ENCODE assay signal across 18 cellular contexts in the genomic region with DNA sequence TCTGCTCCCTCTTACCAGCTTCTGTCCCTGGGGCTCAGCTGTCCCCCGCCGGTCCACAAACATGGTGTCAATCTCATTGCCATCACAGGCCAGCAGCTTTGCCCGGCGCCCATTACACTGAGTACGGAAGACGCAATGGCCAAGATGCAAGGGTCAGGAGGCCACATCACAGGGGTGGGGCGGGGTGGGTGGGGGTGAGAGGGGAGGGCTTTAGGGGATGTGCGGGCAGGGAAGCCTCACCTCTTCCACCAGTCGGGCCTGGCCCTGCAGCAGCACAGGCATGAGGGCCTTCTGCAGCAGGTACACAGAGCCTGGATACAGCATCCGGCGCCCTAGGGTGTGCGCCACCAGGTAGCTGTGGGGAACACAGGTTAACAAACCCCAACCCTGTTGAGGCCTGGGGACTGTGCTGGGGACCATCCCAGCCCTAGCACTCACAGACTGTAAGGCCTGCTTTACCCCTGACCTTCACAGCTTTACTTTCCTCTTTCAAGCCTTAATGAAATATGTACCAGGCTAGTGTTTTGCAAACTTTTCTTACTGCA. TPM values are rescaled to one million over a fixed set of nuclear protein-coding genes. Genes with fewer than 3 reads are reported as not detected.
DNase-seq lines count a peak whose midpoint lies in the region; FAIRE-seq and TF ChIP-seq lines count a peak whose summit lies in the region.
"Had no signal": no experiment of that assay in that cellular context is flagged by ENCODE, and none has a peak within 500 bp of the region (broad histone marks: within the 10 kb centered on the region; RNA-seq: fewer than 3 reads in every experiment).

No MANE protein-coding gene starts in this region.

- H3K4me1 ChIP-seq in CD8-positive, alpha-beta memory T cell (ENCODE audit: insufficient read depth, low read length): peaks cover 9% of the 10 kb centered on the region
- peaks cover 34% of the 10 kb centered on the region for H3K4me1 ChIP-seq in Caco-2
- H3K4me1 ChIP-seq in endodermal cell (ENCODE audit: control insufficient read depth, insufficient read depth, low read length): peaks cover 13% of the 10 kb centered on the region
- no peaks in the 10 kb centered on the region for H3K4me1 ChIP-seq in kidney (ENCODE audit: control insufficient read depth in 1 of 2, insufficient read depth in 1 of 2, low read depth in 1 of 2, low read length in 2 of 2)
- H3K4me1 ChIP-seq: BE2C, HAP-1 had no signal

- FAIRE-seq in kidney (lab: Jason Lieb, UNC): no peak
- FAIRE-seq: A204.1, G401.6, GM12891, GM19239 had no signal

- H3K4me3 ChIP-seq in CD8-positive, alpha-beta memory T cell (ENCODE audit: low read length): no peak overlapping the region
- no peak overlapping the region for H3K4me3 ChIP-seq in Caco-2 (ENCODE audit: low read depth, low read length)
- H3K4me3 ChIP-seq in endodermal cell (ENCODE audit: low read length): no peak overlapping the region
- H3K4me3 ChIP-seq in kidney (ENCODE audit: low read length in 2 of 2): no peak overlapping the region
- H3K4me3 ChIP-seq: GM23248, HAP-1 had no signal

- DNase-seq in CD8-positive, alpha-beta memory T cell: no peak
- DNase-seq in Caco-2: no peak
- DNase-seq in endodermal cell: no peak
- DNase-seq in progenitor cell of endocrine pancreas (ENCODE audit: low spot score, unreplicated experiment): no peak
- DNase-seq in CD14-positive monocyte (ENCODE audit: low spot score): no peak
- no peak for DNase-seq in kidney
- DNase-seq: ACHN; BE2C; C1 segment of cervical spinal cord; CD4-positive, alpha-beta T cell; GM23248 had no signal

- POLR2A ChIA-PET in CD8-positive, alpha-beta memory T cell (lab: Charles Lee): no interaction called here
- POLR2A ChIA-PET in Caco-2 (lab: Charles Lee): interaction anchor here (1.1 to 2.0 kb wide), 5 partner anchors 11 to 136 kb away, joined by 3 to 9 read pairs (median 4); partner anchors contain the start of genes ABHD16A, C6orf47, HSPA1A and HSPA1B

- H3K36me3 Mint-ChIP-seq in CD8-positive, alpha-beta memory T cell: peaks cover 0 to 91% (median 7%) of the 10 kb centered on the region in 3 donors
- H3K36me3 Mint-ChIP-seq in Caco-2 (ENCODE audit: insufficient read depth, unreplicated experiment): peaks cover 58% of the 10 kb centered on the region
- H3K36me3 Mint-ChIP-seq in endodermal cell (ENCODE audit: low read depth): peaks cover 68% of the 10 kb centered on the region
- H3K36me3 Mint-ChIP-seq in progenitor cell of endocrine pancreas (ENCODE audit: insufficient read depth): peaks cover 22% of the 10 kb centered on the region
- H3K36me3 Mint-ChIP-seq in CD14-positive monocyte: peaks cover 82 to 94% of the 10 kb centered on the region in 2 donors

- no peaks in the 10 kb centered on the region for H3K27me3 Mint-ChIP-seq in CD8-positive, alpha-beta memory T cell
- H3K27me3 Mint-ChIP-seq in Caco-2 (ENCODE audit: insufficient read depth, unreplicated experiment) (no peaks in the 10 kb centered on the region), endodermal cell (ENCODE audit: insufficient read depth) (no peaks in the 10 kb centered on the region), progenitor cell of endocrine pancreas (no peaks in the 10 kb centered on the region), CD14-positive monocyte (ENCODE audit: low read depth in 3 of 3) (peaks cover 0 to 5% (median 1%) of the 10 kb centered on the region in 3 donors)
- H3K27me3 Mint-ChIP-seq: CD4-positive, alpha-beta T cell had no signal

- WGBS in endodermal cell (ENCODE audit: insufficient coverage in 1 of 2, insufficient read length in 1 of 2), 2 experiments: 97 to 100% methylated on average over 4 to 12 of the region's 12 CpGs

- CTCF ChIA-PET in CD8-positive, alpha-beta memory T cell (lab: Charles Lee): no interaction called here
- CTCF ChIA-PET in Caco-2 (lab: Charles Lee): interaction anchor here (0.6 kb wide), 1 partner anchor 9 kb away, joined by 3 read pairs; no protein-coding TSS in a partner anchor

- no peaks in the 10 kb centered on the region for H3K27me3 ChIP-seq in CD8-positive, alpha-beta memory T cell (ENCODE audit: insufficient read depth, low read length, poor library complexity, severe bottlenecking)
- H3K27me3 ChIP-seq in Caco-2 (replicated peaks; ENCODE audit: control insufficient read depth, insufficient read depth, low read length): no peaks in the 10 kb centered on the region
- no peaks in the 10 kb centered on the region for H3K27me3 ChIP-seq in endodermal cell (ENCODE audit: control insufficient read depth, insufficient read depth, low read length, poor library complexity, severe bottlenecking)
- H3K27me3 ChIP-seq: BE2C had no signal

- H3K9ac ChIP-seq in endodermal cell (ENCODE audit: extremely low read depth, low read length, poor library complexity, severe bottlenecking) (no peak overlapping the region), kidney (ENCODE audit: low read length in 2 of 2) (no peak overlapping the region)
- H3K9ac ChIP-seq: GM23248 had no signal

- H3K9me3 Mint-ChIP-seq in CD8-positive, alpha-beta memory T cell: no peaks in the 10 kb centered on the region
- no peaks in the 10 kb centered on the region for H3K9me3 Mint-ChIP-seq in Caco-2 (ENCODE audit: unreplicated experiment)
- no peaks in the 10 kb centered on the region for H3K9me3 Mint-ChIP-seq in endodermal cell
- no peaks in the 10 kb centered on the region for H3K9me3 Mint-ChIP-seq in progenitor cell of endocrine pancreas (ENCODE audit: low read depth)
- no peaks in the 10 kb centered on the region for H3K9me3 Mint-ChIP-seq in CD14-positive monocyte
- H3K9me3 Mint-ChIP-seq: CD4-positive, alpha-beta T cell had no signal

- intact Hi-C loops in Caco-2 (cut with micrococcal nuclease; ENCODE audit: unreplicated experiment): no loop called here
- intact Hi-C loops in CD14-positive monocyte (cut with micrococcal nuclease): no loop called here
- intact Hi-C loops in kidney (cut with DNase I): no loop called here

- H3K36me3 ChIP-seq in CD8-positive, alpha-beta memory T cell (ENCODE audit: insufficient read depth, low read length): peaks cover 70% of the 10 kb centered on the region
- peaks cover 6% of the 10 kb centered on the region for H3K36me3 ChIP-seq in Caco-2 (ENCODE audit: control insufficient read depth, insufficient read depth, low read length)
- peaks cover 74% of the 10 kb centered on the region for H3K36me3 ChIP-seq in endodermal cell (ENCODE audit: control insufficient read depth, insufficient read depth, low read length)
- H3K36me3 ChIP-seq in kidney (ENCODE audit: control insufficient read depth in 1 of 2, insufficient read depth in 2 of 2, low read length in 2 of 2): peaks cover 46 to 51% of the 10 kb centered on the region in 2 donors
- H3K36me3 ChIP-seq: BE2C had no signal

- no TSS peak for BruUV-seq in Caco-2 (replicated peaks; lab: Mats Ljungman, UMichigan)

- TF ChIP-seq CTCF in Caco-2 (IDR thresholded peaks at IDR 0.05; ENCODE audit: insufficient read depth in 1 of 2, low read depth in 1 of 2, low read length in 1 of 2, severe bottlenecking in 1 of 2, unreplicated experiment in 1 of 2) (no peak), endodermal cell (conservative IDR thresholded peaks at IDR 0.05) (no peak), progenitor cell of endocrine pancreas (IDR thresholded peaks at IDR 0.05; ENCODE audit: unreplicated experiment) (no peak), CD14-positive monocyte (IDR thresholded peaks at IDR 0.05) (no peak), kidney (IDR thresholded peaks at IDR 0.05; ENCODE audit: borderline replicate concordance, extremely low read depth, insufficient read depth) (no peak)

- H3K4me1 Mint-ChIP-seq in CD8-positive, alpha-beta memory T cell: no peaks in the 10 kb centered on the region
- H3K4me1 Mint-ChIP-seq in Caco-2 (ENCODE audit: low read depth, unreplicated experiment) (peaks cover 27% of the 10 kb centered on the region), endodermal cell (peaks cover 15% of the 10 kb centered on the region), progenitor cell of endocrine pancreas (ENCODE audit: low read depth) (peaks cover 11% of the 10 kb centered on the region), CD14-positive monocyte (peaks cover 14% of the 10 kb centered on the region)

- no peak overlapping the region for H3K4me3 Mint-ChIP-seq in CD8-positive, alpha-beta memory T cell
- H3K4me3 Mint-ChIP-seq in Caco-2 (ENCODE audit: unreplicated experiment): peak overlapping the region; percentile 74
- H3K4me3 Mint-ChIP-seq in endodermal cell: no peak overlapping the region
- H3K4me3 Mint-ChIP-seq in progenitor cell of endocrine pancreas (ENCODE audit: low read depth): no peak overlapping the region
- no peak overlapping the region for H3K4me3 Mint-ChIP-seq in CD14-positive monocyte
- H3K4me3 Mint-ChIP-seq: CD4-positive, alpha-beta T cell had no signal

- peak overlapping the region in 2 of 8 donors; percentile 22 to 35 for H3K27ac Mint-ChIP-seq in CD8-positive, alpha-beta memory T cell
- H3K27ac Mint-ChIP-seq in Caco-2 (ENCODE audit: unreplicated experiment) (peak overlapping the region; percentile 94), endodermal cell (peak overlapping the region; percentile 55), progenitor cell of endocrine pancreas (peak overlapping the region; percentile 67), CD14-positive monocyte (peak overlapping the region in 2 of 7 donors; percentile 46 to 63)
- H3K27ac Mint-ChIP-seq: CD4-positive, alpha-beta T cell had no signal

- H3K9me3 ChIP-seq in CD8-positive, alpha-beta memory T cell (ENCODE audit: low read length): no peaks in the 10 kb centered on the region
- H3K9me3 ChIP-seq in Caco-2 (no peaks in the 10 kb centered on the region), endodermal cell (ENCODE audit: control insufficient read depth, low read length) (no peaks in the 10 kb centered on the region), kidney (ENCODE audit: control insufficient read depth in 1 of 2, low read length in 2 of 2) (no peaks in the 10 kb centered on the region)
- H3K9me3 ChIP-seq: BE2C, HAP-1 had no signal

- H3K27ac ChIP-seq in CD8-positive, alpha-beta memory T cell (ENCODE audit: low read depth, low read length): peak overlapping the region; percentile 68
- H3K27ac ChIP-seq in endodermal cell (ENCODE audit: low read depth, low read length) (no peak overlapping the region), kidney (ENCODE audit: low read depth in 2 of 2, low read length in 2 of 2) (no peak overlapping the region)
- H3K27ac ChIP-seq: GM23248 had no signal

RNA-seq across cellular contexts. Expression of gene LY6G5C, which starts 10.8 kb away (rescaled TPM):
- 1 to 10 TPM; 3.5 to 4.5 TPM for total RNA-seq in CD8-positive, alpha-beta memory T cell
- 10.3 TPM for polyA plus RNA-seq in CD8-positive, alpha-beta memory T cell
- total RNA-seq in Caco-2 (2022) (2.0 and 2.9 TPM in 2 replicates), endodermal cell (1 to 10 TPM in 1 of 2 donors, under 1 TPM in 1; 0.93 to 2.0 TPM), progenitor cell of endocrine pancreas (4.4 and 6.5 TPM in 2 replicates), kidney (2.5 TPM)
- 1.7 TPM for polyA plus RNA-seq in endodermal cell (2013, experiment 1 of 2)
- 2.4 TPM for polyA plus RNA-seq in endodermal cell (2013, experiment 2 of 2)
- polyA plus RNA-seq in CD14-positive monocyte (1 to 10 TPM; 4.8 to 5.8 TPM), kidney (ENCODE audit: insufficient read depth, low read depth, low replicate concordance) (4.6 TPM)
- total RNA-seq: H4 had no signal

RNA-seq across cellular contexts. Expression of gene ABHD16A, which starts 11.5 kb away (rescaled TPM):
- 10 to 100 TPM; 37.0 to 41.0 TPM for total RNA-seq in CD8-positive, alpha-beta memory T cell
- 45.5 TPM for polyA plus RNA-seq in CD8-positive, alpha-beta memory T cell
- total RNA-seq in Caco-2 (2022): 62.7 and 63.2 TPM in 2 replicates
- 10 to 100 TPM; 38.3 to 59.5 TPM for total RNA-seq in endodermal cell
- polyA plus RNA-seq in endodermal cell (2013, experiment 1 of 2): 58.1 TPM
- polyA plus RNA-seq in endodermal cell (2013, experiment 2 of 2): 47.7 TPM
- 93.0 and 96.9 TPM in 2 replicates for total RNA-seq in progenitor cell of endocrine pancreas
- polyA plus RNA-seq in CD14-positive monocyte: 10 to 100 TPM; 53.0 to 56.0 TPM
- total RNA-seq in kidney: 48.7 TPM
- polyA plus RNA-seq in kidney (ENCODE audit: insufficient read depth, low read depth, low replicate concordance): 50.2 TPM

RNA-seq across cellular contexts. Expression of gene LY6G6F, which starts 15.0 kb away (rescaled TPM):
- not detected for total RNA-seq in CD8-positive, alpha-beta memory T cell
- polyA plus RNA-seq in CD8-positive, alpha-beta memory T cell: not detected
- total RNA-seq in Caco-2 (2022): not detected in 2 replicates
- not detected for total RNA-seq in endodermal cell
- polyA plus RNA-seq in endodermal cell (2013, experiment 1 of 2): not detected
- not detected for polyA plus RNA-seq in endodermal cell (2013, experiment 2 of 2)
- total RNA-seq in progenitor cell of endocrine pancreas: not detected in 2 replicates
- under 1 TPM in 1 of 2 donors, not detected in 1; 0.51 TPM for polyA plus RNA-seq in CD14-positive monocyte
- total RNA-seq in kidney: not detected
- polyA plus RNA-seq in kidney (ENCODE audit: insufficient read depth, low read depth, low replicate concordance): not detected
- total RNA-seq: CD4-positive, alpha-beta T cell; GM23248; H4; HT-29 had no signal
- polyA plus RNA-seq: GM23248 had no signal

RNA-seq across cellular contexts. Expression of gene LY6G5B, which starts 21.9 kb away (rescaled TPM):
- 10 to 100 TPM; 19.1 to 21.2 TPM for total RNA-seq in CD8-positive, alpha-beta memory T cell
- polyA plus RNA-seq in CD8-positive, alpha-beta memory T cell: 0.64 TPM
- total RNA-seq in Caco-2 (2022) (13.9 and 17.5 TPM in 2 replicates), endodermal cell (10 to 100 TPM; 13.9 to 17.0 TPM), progenitor cell of endocrine pancreas (24.8 and 30.6 TPM in 2 replicates), kidney (15.1 TPM)
- polyA plus RNA-seq in endodermal cell (2013, experiment 1 of 2): 19.7 TPM
- 14.6 TPM for polyA plus RNA-seq in endodermal cell (2013, experiment 2 of 2)
- polyA plus RNA-seq in CD14-positive monocyte (under 1 TPM in 1 of 2 donors, not detected in 1; 0.17 TPM), kidney (ENCODE audit: insufficient read depth, low read depth, low replicate concordance) (2.5 TPM)
- total RNA-seq: H4 had no signal

RNA-seq across cellular contexts. Expression of gene LY6G6D, which starts 23.5 kb away (rescaled TPM):
- not detected for total RNA-seq in CD8-positive, alpha-beta memory T cell
- polyA plus RNA-seq in CD8-positive, alpha-beta memory T cell: not detected
- total RNA-seq in Caco-2 (2022) (not detected in 2 replicates), endodermal cell (not detected), progenitor cell of endocrine pancreas (not detected in 2 replicates), kidney (not detected)
- not detected for polyA plus RNA-seq in endodermal cell (2013, experiment 1 of 2)
- polyA plus RNA-seq in endodermal cell (2013, experiment 2 of 2): 1.4 TPM
- polyA plus RNA-seq in CD14-positive monocyte (not detected), kidney (ENCODE audit: insufficient read depth, low read depth, low replicate concordance) (not detected)
- total RNA-seq: CD4-positive, alpha-beta T cell; GM23248; H4; HT-29 had no signal
- polyA plus RNA-seq: GM23248 had no signal
